10 cellular contexts compared by ENCODE assay signal in genomic region chr2:54092940-54093339, GRCh38. TPM values are rescaled to one million over a fixed set of nuclear protein-coding genes. Genes with fewer than 3 reads are reported as not detected.
DNase-seq lines count a peak whose midpoint lies in the region; ATAC-seq, FAIRE-seq and TF ChIP-seq lines count a peak whose summit lies in the region.
"Had no signal": no experiment of that assay in that cellular context is flagged by ENCODE, and none has a peak within 500 bp of the region (broad histone marks: within the 10 kb centered on the region; RNA-seq: fewer than 3 reads in every experiment).

No MANE protein-coding gene starts in this region.

- no peaks in the 10 kb centered on the region for H3K9me3 Mint-ChIP-seq in activated CD4-positive, alpha-beta memory T cell treated with anti-CD3 and anti-CD28 coated beads, Interleukin-2, amount 10 ng/mL, durations not matched to agents 7 days and 5 days

- H3K27ac Mint-ChIP-seq in activated CD4-positive, alpha-beta memory T cell treated with anti-CD3 and anti-CD28 coated beads, Interleukin-2, amount 10 ng/mL, durations not matched to agents 7 days and 5 days, result peak overlapping the region; percentile 69

- ATAC-seq in GM19452 (IDR thresholded peaks at IDR 0.05; ENCODE audit: unreplicated experiment), result peak; percentile 65
- peak; percentile 42 for ATAC-seq in HG03095 (IDR thresholded peaks at IDR 0.05; ENCODE audit: unreplicated experiment)
- no peak for ATAC-seq in HG03108 (IDR thresholded peaks at IDR 0.05; ENCODE audit: unreplicated experiment)

- CTCF ChIA-PET in activated CD4-positive, alpha-beta memory T cell treated with anti-CD3 and anti-CD28 coated beads, Interleukin-2, amount 10 ng/mL, durations not matched to agents 7 days and 5 days (lab: Charles Lee), result interaction anchor here (1.2 to 2.0 kb wide), 3 partner anchors 9 to 40 kb away, joined by 4 to 10 read pairs (median 9); no protein-coding TSS in a partner anchor

- H3K4me3 Mint-ChIP-seq in activated CD4-positive, alpha-beta memory T cell treated with anti-CD3 and anti-CD28 coated beads, Interleukin-2, amount 10 ng/mL, durations not matched to agents 7 days and 5 days, result no peak overlapping the region

- peaks cover 23% of the 10 kb centered on the region for H3K4me1 Mint-ChIP-seq in activated CD4-positive, alpha-beta memory T cell treated with anti-CD3 and anti-CD28 coated beads, Interleukin-2, amount 10 ng/mL, durations not matched to agents 7 days and 5 days

- peaks cover 3% of the 10 kb centered on the region for H3K36me3 Mint-ChIP-seq in activated CD4-positive, alpha-beta memory T cell treated with anti-CD3 and anti-CD28 coated beads, Interleukin-2, amount 10 ng/mL, durations not matched to agents 7 days and 5 days (ENCODE audit: low read depth)

- no peak for TF ChIP-seq POLR2A in GM12892 (IDR thresholded peaks at IDR 0.05; ENCODE audit: low read depth, low read length)

- peak; percentile 56 for FAIRE-seq in GM12892 (lab: Jason Lieb, UNC)

- no peak for DNase-seq in GM12892 (ENCODE audit: insufficient read length)
- peak; percentile 22 for DNase-seq in activated CD4-positive, alpha-beta memory T cell treated with anti-CD3 and anti-CD28 coated beads, Interleukin-2, amount 10 ng/mL, durations not matched to agents 7 days and 5 days
- no peak for DNase-seq in dermis blood vessel endothelial cell
- DNase-seq in NCI-H1105 treated with DMSO at 0.1 percent for 48 hours (lab: John Stamatoyannopoulos, UW), result no peak
- no peak for DNase-seq in NCI-H2081 (lab: John Stamatoyannopoulos, UW)
- DNase-seq: activated CD4-positive, CD25-positive, alpha-beta regulatory T cell; stimulated activated CD8-positive, alpha-beta memory T cell treated with anti-CD3 and anti-CD28 coated beads, Interleukin-4, amount 100 ng/mL, for 48 hours had no signal

- POLR2A ChIA-PET in activated CD4-positive, alpha-beta memory T cell treated with anti-CD3 and anti-CD28 coated beads, Interleukin-2, amount 10 ng/mL, durations not matched to agents 7 days and 5 days (lab: Charles Lee), result interaction anchor here (1.0 to 1.8 kb wide), 4 partner anchors 11 to 122 kb away, joined by 3 to 7 read pairs (median 4); partner anchors contain the start of gene PSME4

- H3K27me3 Mint-ChIP-seq in activated CD4-positive, alpha-beta memory T cell treated with anti-CD3 and anti-CD28 coated beads, Interleukin-2, amount 10 ng/mL, durations not matched to agents 7 days and 5 days, result peaks cover 3% of the 10 kb centered on the region

RNA-seq across cellular contexts. Expression of gene ACYP2, which starts 22.5 kb away (rescaled TPM):
- 3.0 TPM for polyA plus RNA-seq in GM12892 (2012; ENCODE audit: missing spikeins)
- total RNA-seq in activated CD4-positive, alpha-beta memory T cell treated with anti-CD3 and anti-CD28 coated beads, Interleukin-2, amount 10 ng/mL, durations not matched to agents 7 days and 5 days, result 1 to 10 TPM; 8.6 to 10.0 TPM
- 8.2 and 9.4 TPM in 2 replicates for total RNA-seq in dermis blood vessel endothelial cell
